In genomic region chr19:55166530-55167268, GRCh38 we compare ENCODE assay signal across 8 cellular contexts. TPM values are rescaled to one million over a fixed set of nuclear protein-coding genes. Genes with fewer than 3 reads are reported as not detected.
DNase-seq lines count a peak whose midpoint lies in the region; ATAC-seq and TF ChIP-seq lines count a peak whose summit lies in the region.

DNAAF3 (minus strand) TSS chr19:55166613; CDS start chr19:55166413, 200 bp downstream.

- CTCF ChIA-PET in HEK293 (lab: Yijun Ruan, JAX): interaction anchor here (0.5 to 4.3 kb wide), 26 partner anchors 9 to 1207 kb away, joined by 3 to 47 read pairs (median 4); partner anchors contain the start of genes PPP1R12C, PPP6R1, RDH13 and TMEM190

- no peaks in the 10 kb centered on the region for H3K9me3 Mint-ChIP-seq in activated naive CD8-positive, alpha-beta T cell treated with anti-CD3 and anti-CD28 coated beads, Interleukin-2, amount 50 U/mL, for 24 hours
- no peaks in the 10 kb centered on the region for H3K9me3 Mint-ChIP-seq in osteocyte (ENCODE audit: unreplicated experiment)
- H3K9me3 Mint-ChIP-seq in type B pancreatic cell: no peaks in the 10 kb centered on the region

- peaks cover 11% of the 10 kb centered on the region for H3K4me1 Mint-ChIP-seq in activated naive CD8-positive, alpha-beta T cell treated with anti-CD3 and anti-CD28 coated beads, Interleukin-2, amount 50 U/mL, for 24 hours
- H3K4me1 Mint-ChIP-seq in osteocyte (ENCODE audit: unreplicated experiment) (peaks cover 11% of the 10 kb centered on the region), type B pancreatic cell (ENCODE audit: unreplicated experiment) (peaks cover 9% of the 10 kb centered on the region)

- POLR2A ChIA-PET in HEK293 (lab: Yijun Ruan, JAX): interaction anchor here (0.7 to 3.2 kb wide), 10 partner anchors 12 to 458 kb away, joined by 3 to 21 read pairs (median 4); partner anchors contain the start of genes HSPBP1, PPP1R12C, PPP6R1 and SYT5

- intact Hi-C loops in Right ventricle myocardium inferior (cut with DNase I): no loop called here

- peaks cover 73% of the 10 kb centered on the region for H3K27me3 Mint-ChIP-seq in activated naive CD8-positive, alpha-beta T cell treated with anti-CD3 and anti-CD28 coated beads, Interleukin-2, amount 50 U/mL, for 24 hours
- H3K27me3 Mint-ChIP-seq in osteocyte (ENCODE audit: unreplicated experiment) (peaks cover 28% of the 10 kb centered on the region), type B pancreatic cell (peaks cover 50% of the 10 kb centered on the region)

- H3K27ac ChIP-seq in HEK293 (ENCODE audit: extremely low read depth, low read depth, low read length) (peak within 1 kb of the TSS; percentile 54), SK-N-MC (peak within 1 kb of the TSS; percentile 89)

- H3K4me1 ChIP-seq in HEK293 (ENCODE audit: control insufficient read depth, insufficient read depth, low read length): peaks cover 2% of the 10 kb centered on the region; the same call in 1 of the 2 replicates

- TF ChIP-seq CTCF in HEK293 (tag by site-specific recombination; IDR thresholded peaks at IDR 0.05): peak; percentile 17; the same call in 1 of the 2 replicates
- no peak for TF ChIP-seq CTCF in osteocyte (IDR thresholded peaks at IDR 0.05)
- peak; percentile 49 for TF ChIP-seq CTCF in type B pancreatic cell (conservative IDR thresholded peaks at IDR 0.05)

- ATAC-seq in activated naive CD8-positive, alpha-beta T cell treated with anti-CD3 and anti-CD28 coated beads, Interleukin-2, amount 50 U/mL, for 24 hours: peak; percentile 91
- peak; percentile 98 for ATAC-seq in Right ventricle myocardium inferior

- no peaks in the 10 kb centered on the region for H3K36me3 ChIP-seq in HEK293 (ENCODE audit: control insufficient read depth in 2 of 2, insufficient read depth in 1 of 2, low read length in 2 of 2)
- H3K36me3 ChIP-seq in SK-N-MC (ENCODE audit: insufficient read depth, low read length): no peaks in the 10 kb centered on the region

- H3K27ac Mint-ChIP-seq in activated naive CD8-positive, alpha-beta T cell treated with anti-CD3 and anti-CD28 coated beads, Interleukin-2, amount 50 U/mL, for 24 hours: peak within 1 kb of the TSS; percentile 34
- H3K27ac Mint-ChIP-seq in osteocyte (ENCODE audit: unreplicated experiment) (peak within 1 kb of the TSS; percentile 90), type B pancreatic cell (peak within 1 kb of the TSS; percentile 98)

- H3K9ac ChIP-seq in SK-N-MC (ENCODE audit: insufficient read length): peak within 1 kb of the TSS; percentile 87

- H3K4me3 ChIP-seq in HEK293 (ENCODE audit: low read depth, low read length) (peak within 1 kb of the TSS; percentile 67), SK-N-MC (peak within 1 kb of the TSS; percentile 75)

- DNase-seq in DMS79 (lab: John Stamatoyannopoulos, UW) (peak; percentile 93), NCI-H1092 (lab: John Stamatoyannopoulos, UW) (peak; percentile 67), SK-N-MC (ENCODE audit: low read depth, low spot score) (peak; percentile 97), Right ventricle myocardium inferior (ENCODE audit: missing footprints) (peak; percentile 91), osteocyte (ENCODE audit: extremely low spot score, unreplicated experiment) (peak; percentile 98), type B pancreatic cell (ENCODE audit: extremely low spot score, unreplicated experiment) (peak; percentile 98)
- peak; percentile 76 for DNase-seq in activated naive CD8-positive, alpha-beta T cell treated with anti-CD3 and anti-CD28 coated beads, Interleukin-2, amount 50 U/mL, for 24 hours

- H3K4me3 Mint-ChIP-seq in activated naive CD8-positive, alpha-beta T cell treated with anti-CD3 and anti-CD28 coated beads, Interleukin-2, amount 50 U/mL, for 24 hours: peak within 1 kb of the TSS; percentile 39
- H3K4me3 Mint-ChIP-seq in osteocyte (ENCODE audit: unreplicated experiment) (peak within 1 kb of the TSS; percentile 98), type B pancreatic cell (peak within 1 kb of the TSS; percentile 98)

- no peaks in the 10 kb centered on the region for H3K36me3 Mint-ChIP-seq in activated naive CD8-positive, alpha-beta T cell treated with anti-CD3 and anti-CD28 coated beads, Interleukin-2, amount 50 U/mL, for 24 hours (ENCODE audit: low read depth)
- H3K36me3 Mint-ChIP-seq in osteocyte (ENCODE audit: unreplicated experiment) (no peaks in the 10 kb centered on the region), type B pancreatic cell (no peaks in the 10 kb centered on the region)

- no peaks in the 10 kb centered on the region for H3K9me3 ChIP-seq in HEK293 (ENCODE audit: control insufficient read depth, insufficient read depth, low read depth, low read length)
- no peaks in the 10 kb centered on the region for H3K9me3 ChIP-seq in SK-N-MC (ENCODE audit: low read depth, low read length)

TF ChIP-seq in HEK293, 187 proteins besides CTCF, POLR2A, EP300 and RAD21 (continues in another document):
- TF ChIP-seq ZNF404 (tag by site-specific recombination; IDR thresholded peaks at IDR 0.05) (no peak), KLF17 (tag by site-specific recombination; IDR thresholded peaks at IDR 0.05) (0 out of 2 replicates have a peak, but pooled peaks have one; percentile 41), ZNF157 (tag by site-specific recombination; IDR thresholded peaks at IDR 0.05) (no peak), ZBTB7A (tag by site-specific recombination; IDR thresholded peaks at IDR 0.05; ENCODE audit: low read depth) (0 out of 2 replicates have a peak, but pooled peaks have one; percentile 23), KLF16 (tag by site-specific recombination; IDR thresholded peaks at IDR 0.05) (peak; percentile 74; the same call in 1 of the 2 replicates), ZNF274 (IDR thresholded peaks at IDR 0.05; ENCODE audit: low read length) (no peak), ZNF274 (tag by site-specific recombination; IDR thresholded peaks at IDR 0.05; ENCODE audit: borderline replicate concordance) (no peak), ZNF24 (tag by site-specific recombination; IDR thresholded peaks at IDR 0.05) (peak; percentile 57; the same call in 1 of the 2 replicates), ZNF561 (tag by site-specific recombination; IDR thresholded peaks at IDR 0.05; ENCODE audit: borderline replicate concordance) (peak; percentile 57; the same call in 1 of the 2 replicates), ZNF433 (tag by site-specific recombination; IDR thresholded peaks at IDR 0.05; ENCODE audit: low read depth) (no peak), ZNF324 (tag by site-specific recombination; IDR thresholded peaks at IDR 0.05) (peak; percentile 68; the same call in 1 of the 2 replicates), KLF8 (tag by site-specific recombination; IDR thresholded peaks at IDR 0.05) (peak; percentile 94), ZNF654 (tag by site-specific recombination; IDR thresholded peaks at IDR 0.05; ENCODE audit: low read depth) (no peak), BCL11B (tag by site-specific recombination; IDR thresholded peaks at IDR 0.05; ENCODE audit: low read depth) (no peak), EGR2 (tag by site-specific recombination; IDR thresholded peaks at IDR 0.05; ENCODE audit: low read depth) (peak; percentile 67), ZNF366 (tag by site-specific recombination; conservative IDR thresholded peaks at IDR 0.05) (0 out of 2 replicates have a peak, but pooled peaks have one; percentile 28), ZNF629 (tag by site-specific recombination; IDR thresholded peaks at IDR 0.05) (peak; percentile 55), ZNF529 (tag by site-specific recombination; IDR thresholded peaks at IDR 0.05; ENCODE audit: insufficient replicate concordance) (no peak), ZNF658 (tag by site-specific recombination; IDR thresholded peaks at IDR 0.05) (no peak), ZNF596 (tag by site-specific recombination; IDR thresholded peaks at IDR 0.05) (no peak), ZSCAN18 (tag by site-specific recombination; IDR thresholded peaks at IDR 0.05) (peak; percentile 65; the same call in 1 of the 2 replicates), ZBTB49 (tag by site-specific recombination; IDR thresholded peaks at IDR 0.05; ENCODE audit: low read depth) (no peak)

RNA-seq across cellular contexts. Expression of gene DNAAF3, which starts in this region (rescaled TPM):
- total RNA-seq in Right ventricle myocardium inferior (0.73 TPM), osteocyte (1.5 and 2.1 TPM in 2 replicates), type B pancreatic cell (ENCODE audit: low replicate concordance) (5.9 and 12.2 TPM in 2 replicates)

Comparison
In these comparisons a context has a peak if more than half of its experiments do, and no peak if none do; other contexts are left out.
1. Peak in every context shown above with its lines: DNase-seq, ATAC-seq, H3K4me3 ChIP-seq and H3K27ac ChIP-seq.
2. Peak in DNase-seq and ATAC-seq in Right ventricle myocardium inferior; RNA of the gene not detected or under 1 TPM.
3. H3K27ac Mint-ChIP-seq: peak in every context shown above with its lines; median percentile 98 in type B pancreatic cell; 90 in osteocyte; 34 in activated naive CD8-positive, alpha-beta T cell treated with anti-CD3 and anti-CD28 coated beads, Interleukin-2, amount 50 U/mL, for 24 hours.
4. H3K4me3 Mint-ChIP-seq: peak in every context shown above with its lines; median percentile 98 in osteocyte; 98 in type B pancreatic cell; 39 in activated naive CD8-positive, alpha-beta T cell treated with anti-CD3 and anti-CD28 coated beads, Interleukin-2, amount 50 U/mL, for 24 hours.